17 cellular contexts compared by ENCODE assay signal in the genomic region with DNA sequence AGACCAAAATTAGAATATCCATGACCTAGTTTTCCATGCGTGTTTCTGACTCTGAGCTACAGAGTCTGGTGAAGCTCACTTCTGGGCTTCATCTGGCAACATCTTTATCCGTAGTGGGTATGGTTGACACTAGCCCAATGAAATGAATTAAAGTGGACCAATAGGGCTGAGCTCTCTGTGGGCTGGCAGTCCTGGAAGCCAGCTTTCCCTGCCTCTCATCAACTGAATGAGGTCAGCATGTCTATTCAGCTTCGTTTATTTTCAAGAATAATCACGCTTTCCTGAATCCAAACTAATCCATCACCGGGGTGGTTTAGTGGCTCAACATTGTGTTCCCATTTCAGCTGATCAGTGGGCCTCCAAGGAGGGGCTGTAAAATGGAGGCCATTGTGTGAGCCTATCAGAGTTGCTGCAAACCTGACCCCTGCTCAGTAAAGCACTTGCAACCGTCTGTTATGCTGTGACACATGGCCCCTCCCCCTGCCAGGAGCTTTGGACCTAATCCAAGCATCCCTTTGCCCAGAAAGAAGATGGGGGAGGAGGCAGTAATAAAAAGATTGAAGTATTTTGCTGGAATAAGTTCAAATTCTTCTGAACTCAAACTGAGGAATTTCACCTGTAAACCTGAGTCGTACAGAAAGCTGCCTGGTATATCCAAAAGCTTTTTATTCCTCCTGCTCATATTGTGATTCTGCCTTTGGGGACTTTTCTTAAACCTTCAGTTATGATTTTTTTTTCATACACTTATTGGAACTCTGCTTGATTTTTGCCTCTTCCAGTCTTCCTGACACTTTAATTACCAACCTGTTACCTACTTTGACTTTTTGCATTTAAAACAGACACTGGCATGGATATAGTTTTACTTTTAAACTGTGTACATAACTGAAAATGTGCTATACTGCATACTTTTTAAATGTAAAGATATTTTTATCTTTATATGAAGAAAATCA. TPM values are rescaled to one million over a fixed set of nuclear protein-coding genes. Genes with fewer than 3 reads are reported as not detected.
A peak's percentile ranks its signal among the peaks of the same experiment; 100 is the strongest.
DNase-seq lines count a peak whose midpoint lies in the region; ATAC-seq, FAIRE-seq and TF ChIP-seq lines count a peak whose summit lies in the region.
"Had no signal": no experiment of that assay in that cellular context is flagged by ENCODE, and none has a peak within 500 bp of the region (broad histone marks: within the 10 kb centered on the region; RNA-seq: fewer than 3 reads in every experiment).

No MANE protein-coding gene starts in this region.

- H2AFZ ChIP-seq in GM23248: no peak overlapping the region
- H2AFZ ChIP-seq in H1 (ENCODE audit: low read length): 0 out of 2 replicates have a peak overlapping the region, but pooled peaks have one; percentile 46
- H2AFZ ChIP-seq: parathyroid adenoma had no signal

- peaks cover 96% of the 10 kb centered on the region for H3F3A ChIP-seq in GM23248 (ENCODE audit: insufficient read depth)

- TF ChIP-seq EP300 in H1 (IDR thresholded peaks at IDR 0.05; ENCODE audit: borderline replicate concordance in 1 of 2, low read depth in 2 of 2, low read length in 2 of 2): no peak

- CTCF ChIA-PET in H1 (lab: Charles Lee; ENCODE audit: partially characterized antibody): interaction anchor here (0.7 to 1.6 kb wide), 4 partner anchors 22 to 35 kb away, joined by 3 to 4 read pairs (median 3); no protein-coding TSS in a partner anchor

- H4K20me1 ChIP-seq in GM23248 (ENCODE audit: insufficient read depth): no peaks in the 10 kb centered on the region
- H4K20me1 ChIP-seq in H1 (replicated peaks in 1 of 2; ENCODE audit: control insufficient read depth in 1 of 2, insufficient read depth in 2 of 2, low read length in 2 of 2): no peaks in the 10 kb centered on the region

- no peak for FAIRE-seq in H1 (lab: Jason Lieb, UNC)

- no peak overlapping the region for H3K14ac ChIP-seq in H1 (ENCODE audit: insufficient read length)

- no peak for TF ChIP-seq RAD21 in H1 (IDR thresholded peaks at IDR 0.05 in 1 of 2, conservative IDR thresholded peaks at IDR 0.05 in 1 of 2; ENCODE audit: low read depth in 2 of 2, low read length in 2 of 2)

- no peaks in the 10 kb centered on the region for H3K9me2 ChIP-seq in GM23248 (ENCODE audit: insufficient read depth)

- no peak overlapping the region for H3K18ac ChIP-seq in H1 (ENCODE audit: extremely low read depth, low read length)

- H3K27ac ChIP-seq in GM23248 (peak overlapping the region; percentile 41), H1 (ENCODE audit: low read depth, low read length) (no peak overlapping the region)
- H3K27ac ChIP-seq: body of pancreas, parathyroid adenoma had no signal

- no peak overlapping the region for H4K91ac ChIP-seq in H1 (replicated peaks; ENCODE audit: insufficient read length, low read length)

- H2BK120ac ChIP-seq in H1 (replicated peaks; ENCODE audit: low read depth, low read length): no peak overlapping the region

- H3K4me1 ChIP-seq in GM23248 (ENCODE audit: insufficient read depth): peaks cover 47% of the 10 kb centered on the region
- peaks cover 0 to 3% (median 0%) of the 10 kb centered on the region in 4 experiments; a peak in 1 of 7 replicates for H3K4me1 ChIP-seq in H1 (replicated peaks in 1 of 4; ENCODE audit: control insufficient read depth in 3 of 4, insufficient read depth in 4 of 4, low read length in 3 of 4)
- H3K4me1 ChIP-seq: body of pancreas, parathyroid adenoma had no signal

- no peak for TF ChIP-seq POLR2A in H1 (IDR thresholded peaks at IDR 0.05; ENCODE audit: control extremely low read depth in 1 of 2, low read depth in 2 of 2, low read length in 2 of 2)

- no peak overlapping the region for H3K4me2 ChIP-seq in GM23248 (ENCODE audit: unreplicated experiment)
- H3K4me2 ChIP-seq in H1 (ENCODE audit: insufficient read depth in 1 of 2, low read depth in 2 of 2, low read length in 2 of 2): no peak overlapping the region

- H3K27me3 ChIP-seq in GM23248 (replicated peaks; ENCODE audit: insufficient read depth) (no peaks in the 10 kb centered on the region), H1 (replicated peaks in 1 of 4; ENCODE audit: control insufficient read depth in 3 of 4, extremely low read depth in 1 of 4, insufficient read depth in 3 of 4, low read length in 3 of 4) (no peaks in the 10 kb centered on the region)
- H3K27me3 ChIP-seq: body of pancreas had no signal

- H3K27me3 Mint-ChIP-seq in natural killer cell treated with Interleukin-12 subunit alpha and Interleukin-12 subunit beta and Interleukin-15 and Interleukin-18, amount 100 ng/mL, for 72 hours: peaks cover 29 to 67% of the 10 kb centered on the region in 2 donors

- no peak overlapping the region for H2BK12ac ChIP-seq in H1 (ENCODE audit: low read depth, low read length)

- DNase-seq in GM23248 (no peak), NCI-H524 (lab: John Stamatoyannopoulos, UW) (peak; percentile 73 to 86), H1 (ENCODE audit: low read depth in 1 of 2, low spot score in 2 of 2) (no peak), omental fat pad (ENCODE audit: low spot score) (no peak), COLO668 (lab: John Stamatoyannopoulos, UW; ENCODE audit: unreplicated experiment) (no peak), NK-92 (lab: John Stamatoyannopoulos, UW; ENCODE audit: unreplicated experiment) (no peak)
- DNase-seq in natural killer cell treated with Interleukin-12 subunit alpha and Interleukin-12 subunit beta and Interleukin-15 and Interleukin-18, amount 100 ng/mL, for 72 hours (ENCODE audit: low spot score): no peak
- DNase-seq: activated CD4-positive, alpha-beta T cell treated with anti-CD3 and anti-CD28 coated beads, Interleukin-2, amount 10 ng/mL, durations not matched to agents 7 days and 5 days; body of pancreas; hippocampal formation; T-cell had no signal

- H3K4me1 Mint-ChIP-seq in natural killer cell treated with Interleukin-12 subunit alpha and Interleukin-12 subunit beta and Interleukin-15 and Interleukin-18, amount 100 ng/mL, for 72 hours (ENCODE audit: low read depth in 2 of 2): no peaks in the 10 kb centered on the region
- H3K4me1 Mint-ChIP-seq: activated CD4-positive, alpha-beta T cell treated with anti-CD3 and anti-CD28 coated beads, Interleukin-2, amount 10 ng/mL, durations not matched to agents 7 days and 5 days; CD14-positive monocyte; T-cell had no signal

- no peak overlapping the region for H3K23ac ChIP-seq in H1 (ENCODE audit: insufficient read length)

- no peak overlapping the region for H3K4me3 Mint-ChIP-seq in natural killer cell treated with Interleukin-12 subunit alpha and Interleukin-12 subunit beta and Interleukin-15 and Interleukin-18, amount 100 ng/mL, for 72 hours
- H3K4me3 Mint-ChIP-seq: activated CD4-positive, alpha-beta T cell treated with anti-CD3 and anti-CD28 coated beads, Interleukin-2, amount 10 ng/mL, durations not matched to agents 7 days and 5 days; CD14-positive monocyte; stimulated activated naive CD8-positive, alpha-beta T cell treated with anti-CD3 and anti-CD28 coated beads, Interleukin-15, Interleukin-2, amounts not matched to agents 100 ng/mL and 50 ng/mL, for 24 hours; T-cell had no signal

- H3K36me3 ChIP-seq in GM23248 (ENCODE audit: low read depth) (peaks cover 58% of the 10 kb centered on the region), H1 (ENCODE audit: control insufficient read depth in 2 of 4, insufficient read depth in 4 of 4, low read length in 3 of 4) (no peaks in the 10 kb centered on the region)

- no peak overlapping the region for H2BK20ac ChIP-seq in H1 (ENCODE audit: low read length)

- H3K79me1 ChIP-seq in H1 (ENCODE audit: low read depth, low read length): no peaks in the 10 kb centered on the region

- H2AK5ac ChIP-seq in H1 (ENCODE audit: low read depth, low read length): no peak overlapping the region

- H3K9me3 ChIP-seq in GM23248 (ENCODE audit: low read depth) (no peaks in the 10 kb centered on the region), H1 (ENCODE audit: insufficient read depth in 2 of 2, low read depth in 1 of 2, low read length in 1 of 2) (no peaks in the 10 kb centered on the region)
- H3K9me3 ChIP-seq: body of pancreas had no signal

- H3K79me2 ChIP-seq in GM23248 (ENCODE audit: insufficient read depth) (peaks cover 62% of the 10 kb centered on the region), H1 (ENCODE audit: control insufficient read depth in 1 of 2, insufficient read depth in 2 of 2, low read length in 2 of 2) (no peaks in the 10 kb centered on the region)
- H3K79me2 ChIP-seq: parathyroid adenoma had no signal

- H3K9ac ChIP-seq in GM23248 (no peak overlapping the region), H1 (replicated peaks in 1 of 4; ENCODE audit: extremely low read depth in 1 of 4, low read depth in 3 of 4, low read length in 3 of 4) (no peak overlapping the region)
- H3K9ac ChIP-seq: parathyroid adenoma had no signal

- POLR2A ChIA-PET in H1 (lab: Charles Lee; ENCODE audit: partially characterized antibody): no interaction called here

- H2BK5ac ChIP-seq in H1 (ENCODE audit: low read depth, low read length): no peak overlapping the region

- in situ Hi-C loops in GM23248 (cut with MboI): no loop called here

- no peak overlapping the region for H3K27ac Mint-ChIP-seq in natural killer cell treated with Interleukin-12 subunit alpha and Interleukin-12 subunit beta and Interleukin-15 and Interleukin-18, amount 100 ng/mL, for 72 hours
- H3K27ac Mint-ChIP-seq: activated CD4-positive, alpha-beta T cell treated with anti-CD3 and anti-CD28 coated beads, Interleukin-2, amount 10 ng/mL, durations not matched to agents 7 days and 5 days; activated T-helper 2 cell treated with anti-CD3 and anti-CD28 coated beads, Interferon-gamma antibody, Interleukin-2, Interleukin-4, amounts not matched to agents 10 μg/mL and 5 μg/mL and 100 μg/mL, durations not matched to agents 14 hours and 24 hours and 36 hours; CD14-positive monocyte; stimulated activated naive CD8-positive, alpha-beta T cell treated with anti-CD3 and anti-CD28 coated beads, Interleukin-15, Interleukin-2, amounts not matched to agents 100 ng/mL and 50 ng/mL, for 24 hours; T-cell had no signal

- 71 to 73% methylated on average over 7 of the region's 7 CpGs for WGBS in GM23248 (ENCODE audit: low coverage in 1 of 2, low lambda C conversion rate in 2 of 2, missing lambda C conversion rate in 2 of 2), 2 experiments
- WGBS in H1 (ENCODE audit: extremely low coverage in 1 of 2, insufficient coverage in 1 of 2, insufficient read length in 1 of 2, insufficient replicate concordance in 2 of 2, low coverage in 1 of 2, low lambda C conversion rate in 2 of 2, missing lambda C conversion rate in 1 of 2), 2 experiments: 80% methylated on average over 7 of the region's 7 CpGs; no CpG with 5 or more reads in 1 of the 2 experiments

- no peak overlapping the region for H2BK15ac ChIP-seq in H1 (ENCODE audit: low read length)

- no peaks in the 10 kb centered on the region for H3K36me3 Mint-ChIP-seq in natural killer cell treated with Interleukin-12 subunit alpha and Interleukin-12 subunit beta and Interleukin-15 and Interleukin-18, amount 100 ng/mL, for 72 hours
- H3K36me3 Mint-ChIP-seq: CD14-positive monocyte, T-cell had no signal

- no peak overlapping the region for H4K5ac ChIP-seq in H1 (ENCODE audit: insufficient read length, low read depth, low read length)

- no peaks in the 10 kb centered on the region for H3K9me3 Mint-ChIP-seq in natural killer cell treated with Interleukin-12 subunit alpha and Interleukin-12 subunit beta and Interleukin-15 and Interleukin-18, amount 100 ng/mL, for 72 hours
- H3K9me3 Mint-ChIP-seq: activated CD4-positive, alpha-beta T cell treated with anti-CD3 and anti-CD28 coated beads, Interleukin-2, amount 10 ng/mL, durations not matched to agents 7 days and 5 days; activated T-helper 2 cell treated with anti-CD3 and anti-CD28 coated beads, Interferon-gamma antibody, Interleukin-2, Interleukin-4, amounts not matched to agents 10 μg/mL and 5 μg/mL and 100 μg/mL, durations not matched to agents 14 hours and 24 hours and 36 hours had no signal

- H3K56ac ChIP-seq in H1 (replicated peaks; ENCODE audit: insufficient read length, low read depth, low read length): no peak overlapping the region

- no peak overlapping the region for H4K8ac ChIP-seq in H1 (ENCODE audit: extremely low read depth, insufficient read depth, low read length)

- H3K4ac ChIP-seq in H1 (replicated peaks; ENCODE audit: insufficient read length, low read depth, low read length): no peak overlapping the region

- TF ChIP-seq CTCF in H1 (IDR thresholded peaks at IDR 0.05; ENCODE audit: control extremely low read depth in 1 of 3, insufficient read depth in 1 of 3, low read depth in 1 of 3, low read length in 3 of 3) (no peak), omental fat pad (IDR thresholded peaks at IDR 0.05) (no peak)

- H3K23me2 ChIP-seq in H1 (ENCODE audit: low read depth, low read length): no peaks in the 10 kb centered on the region; the same call in 1 of the 2 replicates

- peak; percentile 47 for ATAC-seq in omental fat pad (ENCODE audit: low FRiP score)
- no peak for ATAC-seq in HG02642 (IDR thresholded peaks at IDR 0.05; ENCODE audit: poor library complexity, unreplicated experiment)
- no peak for ATAC-seq in natural killer cell treated with Interleukin-12 subunit alpha and Interleukin-12 subunit beta and Interleukin-15 and Interleukin-18, amount 100 ng/mL, for 72 hours
- ATAC-seq: body of pancreas, T-cell had no signal

- no peak overlapping the region for H3K4me3 ChIP-seq in GM23248
- no peak overlapping the region for H3K4me3 ChIP-seq in H1 (ENCODE audit: extremely low read depth in 1 of 4, insufficient read depth in 2 of 4, low read depth in 3 of 4, low read length in 4 of 4)
- H3K4me3 ChIP-seq: body of pancreas, lung had no signal

RNA-seq across cellular contexts. Expression of gene CAV1, which starts 35.5 kb away (rescaled TPM):
- 1,062 and 1,092 TPM in 2 replicates for total RNA-seq in GM23248 (2014; rRNA removed; shearing (Covaris generic))
- polyA plus RNA-seq in GM23248 (2016; fragmentation: Nextera tagmentation; extraction: Ambion mirVana) (1,736 and 1,789 TPM in 2 replicates), H1 (2011; rRNA removed) (16.3 and 19.2 TPM in 2 replicates)
- 21.8 and 22.8 TPM in 2 replicates for total RNA-seq in H1 (2021; fragmentation: NEBNext Ultra II Directional; extraction: Animal tissue kit (Norgen Biotek cat#: 25700))
- 13.6 TPM for polyA plus RNA-seq in H1 (2011; cell fraction: cytosol; rRNA removed)
- polyA plus RNA-seq in H1 (2011; cell fraction: nucleus; rRNA removed): 11.5 TPM
- polyA plus RNA-seq in H1 (2012, experiment 1 of 2): 6.4 to 9.2 TPM (median 7.0 TPM) in 4 replicates
- polyA plus RNA-seq in H1 (2012, experiment 2 of 2): 2.5 TPM
- polyA plus RNA-seq in H1 (2013, experiment 1 of 2): 31.4 TPM
- 38.8 TPM for polyA plus RNA-seq in H1 (2013, experiment 2 of 2)
- polyA minus RNA-seq in H1 (2011; rRNA and poly(A)+ RNA removed): 22.0 and 22.1 TPM in 2 replicates
- 2.6 TPM for polyA minus RNA-seq in H1 (2011; cell fraction: cytosol; rRNA and poly(A)+ RNA removed)
- polyA minus RNA-seq in H1 (2011; cell fraction: nucleus; rRNA and poly(A)+ RNA removed): 11.8 TPM
- 100 to 1,000 TPM; 354 to 482 (median 468) TPM for total RNA-seq in omental fat pad
- not detected for total RNA-seq in natural killer cell treated with Interleukin-12 subunit alpha and Interleukin-12 subunit beta and Interleukin-15 and Interleukin-18, amount 100 ng/mL, for 72 hours
- total RNA-seq: activated CD4-positive, alpha-beta T cell treated with anti-CD3 and anti-CD28 coated beads, Interleukin-2, amount 10 ng/mL, durations not matched to agents 7 days and 5 days had no signal
- polyA plus RNA-seq: CD14-positive monocyte had no signal

Comparison
In these comparisons a context has a peak if more than half of its experiments do, and no peak if none do; other contexts are left out.
1. DNase-seq: peak in NCI-H524 (2 of 2); none in GM23248 (single experiment), H1 (0 of 2), omental fat pad (single experiment), COLO668 (single experiment), natural killer cell treated with Interleukin-12 subunit alpha and Interleukin-12 subunit beta and Interleukin-15 and Interleukin-18, amount 100 ng/mL, for 72 hours (single experiment) and NK-92 (single experiment).
2. RNA of gene CAV1, which starts 35.5 kb away (total RNA-seq): 1,062 to 1,092 TPM in GM23248, 354 to 482 TPM in omental fat pad and 21.8 to 22.8 TPM in H1; not detected in natural killer cell treated with Interleukin-12 subunit alpha and Interleukin-12 subunit beta and Interleukin-15 and Interleukin-18, amount 100 ng/mL, for 72 hours; every median in the first group is over 10 times any median in the second.